12 cellular contexts compared by ENCODE assay signal in genomic region chr3:87789049-87789448, GRCh38. TPM values are rescaled to one million over a fixed set of nuclear protein-coding genes. Genes with fewer than 3 reads are reported as not detected.
"Had no signal": no experiment of that assay in that cellular context is flagged by ENCODE, and none has a peak within 500 bp of the region (broad histone marks: within the 10 kb centered on the region; RNA-seq: fewer than 3 reads in every experiment).

No MANE protein-coding gene starts in this region.

RNA-seq across cellular contexts. Expression of gene HTR1F, which starts 3.5 kb away (rescaled TPM):
- total RNA-seq: activated B cell treated with CpG ODN at 0.5 μM for 24 hours; activated CD4-positive, alpha-beta memory T cell treated with anti-CD3 and anti-CD28 coated beads for 36 hours; activated CD4-positive, alpha-beta memory T cell treated with anti-CD3 and anti-CD28 coated beads, Interleukin-2, amount 10 ng/mL, durations not matched to agents 7 days and 5 days; activated CD4-positive, alpha-beta T cell treated with anti-CD3 and anti-CD28 coated beads for 36 hours; activated CD4-positive, alpha-beta T cell treated with anti-CD3 and anti-CD28 coated beads, Interleukin-2, amount 10 ng/mL, durations not matched to agents 24 days and 14 days; activated CD4-positive, alpha-beta T cell treated with anti-CD3 and anti-CD28 coated beads, Interleukin-2, amount 10 ng/mL, durations not matched to agents 7 days and 5 days; activated CD8-positive, alpha-beta memory T cell treated with anti-CD3 and anti-CD28 coated beads for 36 hours; activated CD8-positive, alpha-beta memory T cell treated with anti-CD3 and anti-CD28 coated beads, Interleukin-2, amount 10 ng/mL, durations not matched to agents 7 days and 5 days; activated CD8-positive, alpha-beta T cell treated with anti-CD3 and anti-CD28 coated beads for 36 hours; activated CD8-positive, alpha-beta T cell treated with anti-CD3 and anti-CD28 coated beads, Interleukin-2, amount 10 ng/mL, durations not matched to agents 7 days and 5 days; T-helper 1 cell treated with Interleukin-12 subunit alpha and Interleukin-12 subunit beta and Interleukin-4 antibody, amounts not matched to agents 30 ng/mL and 1 ng/mL, for 36 hours; T-helper 2 cell treated with Interferon-gamma antibody and Interleukin-4, amounts not matched to agents 100 ng/mL and 5 ng/mL, for 36 hours had no signal
